Comparison of ENCODE assay signal across 29 cellular contexts in genomic region chr2:33186937-33187336, GRCh38.
"Had no signal": no experiment of that assay in that cellular context is flagged by ENCODE, and none has a peak within 500 bp of the region (broad histone marks: within the 10 kb centered on the region; RNA-seq: fewer than 3 reads in every experiment).

No MANE protein-coding gene starts in this region.

- H2AFZ ChIP-seq: neural progenitor cell had no signal

- H3K4me1 Mint-ChIP-seq: immature natural killer cell; memory B cell; naive B cell; stimulated activated effector memory CD8-positive, alpha-beta T cell treated with anti-CD3 and anti-CD28 coated beads, Interleukin-12 subunit alpha, Interleukin-12 subunit beta, amount 100 ng/mL, for 72 hours had no signal

- H3K36me3 Mint-ChIP-seq: immature natural killer cell; memory B cell; naive B cell; natural killer cell treated with Interleukin-12 subunit alpha and Interleukin-12 subunit beta and Interleukin-15 and Interleukin-18, amount 100 ng/mL, for 72 hours; stimulated activated effector memory CD8-positive, alpha-beta T cell treated with anti-CD3 and anti-CD28 coated beads, Interleukin-12 subunit alpha, Interleukin-12 subunit beta, amount 100 ng/mL, for 72 hours had no signal

- H3K4me1 ChIP-seq: esophagus squamous epithelium, lower lobe of right lung, neural progenitor cell, prostate gland, testis, transverse colon had no signal

- H3K9me3 ChIP-seq: esophagus squamous epithelium, lower lobe of right lung, mucosa of descending colon, prostate gland, sigmoid colon, testis, transverse colon had no signal

- ATAC-seq: effector memory CD8-positive, alpha-beta T cell; left ventricle myocardium superior; lower lobe of right lung; mucosa of descending colon; natural killer cell treated with Interleukin-12 subunit alpha and Interleukin-12 subunit beta and Interleukin-15 and Interleukin-18, amount 100 ng/mL, for 72 hours; right cardiac atrium; stimulated activated effector memory CD8-positive, alpha-beta T cell treated with anti-CD3 and anti-CD28 coated beads, Interleukin-12 subunit alpha, Interleukin-12 subunit beta, amount 100 ng/mL, for 72 hours had no signal

- H3K4me3 Mint-ChIP-seq: effector memory CD8-positive, alpha-beta T cell; immature natural killer cell; memory B cell; mesothelial cell of epicardium; naive B cell; natural killer cell treated with Interleukin-12 subunit alpha and Interleukin-12 subunit beta and Interleukin-15 and Interleukin-18, amount 100 ng/mL, for 72 hours; neural progenitor cell; stimulated activated effector memory CD8-positive, alpha-beta T cell treated with anti-CD3 and anti-CD28 coated beads, Interleukin-12 subunit alpha, Interleukin-12 subunit beta, amount 100 ng/mL, for 72 hours had no signal

- H3K27ac Mint-ChIP-seq: effector memory CD8-positive, alpha-beta T cell; immature natural killer cell; memory B cell; mesothelial cell of epicardium; naive B cell; natural killer cell treated with Interleukin-12 subunit alpha and Interleukin-12 subunit beta and Interleukin-15 and Interleukin-18, amount 100 ng/mL, for 72 hours; neural progenitor cell; stimulated activated effector memory CD8-positive, alpha-beta T cell treated with anti-CD3 and anti-CD28 coated beads, Interleukin-12 subunit alpha, Interleukin-12 subunit beta, amount 100 ng/mL, for 72 hours had no signal

- DNase-seq: cortex of kidney; effector memory CD8-positive, alpha-beta T cell; erythroblast; esophagus squamous epithelium; foreskin melanocyte; glutamatergic neuron; hypothalamus; immature natural killer cell; islet precursor cell; kidney glomerular epithelial cell; left ventricle myocardium superior; lower lobe of right lung; mucosa of descending colon; naive B cell; nucleus accumbens; right cardiac atrium; sigmoid colon; stimulated activated CD4-positive, alpha-beta T cell treated with anti-CD3 and anti-CD28 coated beads, Interleukin-2, amount 100 ng/mL, for 24 hours; stimulated activated CD4-positive, alpha-beta T cell treated with anti-CD3 and anti-CD28 coated beads, Interleukin-4, amount 100 ng/mL, for 24 hours; stimulated activated naive CD4-positive, alpha-beta T cell treated with Interleukin-2 at 50 U/mL for 16 hours; substantia nigra; testis; transverse colon had no signal

- H3K27ac ChIP-seq: esophagus squamous epithelium, lower lobe of right lung, neural progenitor cell, prostate gland, sigmoid colon, testis, transverse colon had no signal

- H3K27me3 ChIP-seq: esophagus squamous epithelium, neural progenitor cell, sigmoid colon, testis, transverse colon had no signal

- H3K36me3 ChIP-seq: neural progenitor cell, prostate gland, transverse colon had no signal

- H3K9me3 Mint-ChIP-seq: effector memory CD8-positive, alpha-beta T cell; memory B cell; natural killer cell treated with Interleukin-12 subunit alpha and Interleukin-12 subunit beta and Interleukin-15 and Interleukin-18, amount 100 ng/mL, for 72 hours; neural progenitor cell; stimulated activated effector memory CD8-positive, alpha-beta T cell treated with anti-CD3 and anti-CD28 coated beads, Interleukin-12 subunit alpha, Interleukin-12 subunit beta, amount 100 ng/mL, for 72 hours had no signal

- H3K9ac ChIP-seq: neural progenitor cell had no signal

- H3K4me3 ChIP-seq: esophagus squamous epithelium, lower lobe of right lung, mucosa of descending colon, neural progenitor cell, prostate gland, sigmoid colon, testis, transverse colon had no signal

- H3K4me2 ChIP-seq: neural progenitor cell had no signal
